21 cellular contexts compared by ENCODE assay signal in genomic region chr13:85093808-85094207, GRCh38.
DNase-seq lines count a peak whose midpoint lies in the region; ATAC-seq and TF ChIP-seq lines count a peak whose summit lies in the region.
"Had no signal": no experiment of that assay in that cellular context is flagged by ENCODE, and none has a peak within 500 bp of the region (broad histone marks: within the 10 kb centered on the region; RNA-seq: fewer than 3 reads in every experiment).

No MANE protein-coding gene starts in this region.

- H3K4me3 ChIP-seq in breast epithelium (no peak overlapping the region), left ventricle myocardium inferior (no peak overlapping the region), testis (no peak overlapping the region)
- H3K4me3 ChIP-seq: left lung, SJSA1 had no signal

- POLR2A ChIA-PET in MCF 10A (lab: Yijun Ruan, JAX): interaction anchor here (1.1 kb wide), 1 partner anchor 9 kb away, joined by 4 read pairs; no protein-coding TSS in a partner anchor

- peak; percentile 94 for DNase-seq in MCF 10A (ENCODE audit: unreplicated experiment)
- DNase-seq in breast epithelium (ENCODE audit: low spot score in 2 of 2): no peak
- peak; percentile 9 for DNase-seq in astrocyte of the hippocampus (ENCODE audit: low read depth, low spot score)
- peak; percentile 16 for DNase-seq in left ventricle myocardium inferior
- DNase-seq in testis: peak; percentile 86
- no peak for DNase-seq in natural killer cell treated with Interleukin-12 subunit alpha and Interleukin-12 subunit beta and Interleukin-15 and Interleukin-18, amount 100 ng/mL, for 72 hours (ENCODE audit: low spot score)
- no peak for DNase-seq in activated gamma-delta T cell treated with Interleukin-2 at 50 U/mL for 16 hours
- DNase-seq: activated CD4-positive, alpha-beta T cell treated with anti-CD3 and anti-CD28 coated beads, Interleukin-2, amount 10 ng/mL, durations not matched to agents 24 days and 14 days; activated T-cell treated with anti-CD3 and anti-CD28 coated beads for 4 hours; CD4-positive, alpha-beta T cell; cerebellar nuclear complex; DND-41; hippocampal formation; left lung; NCI-H1092; NCI-H2171; stimulated activated naive B cell treated with anti-CD40 and anti-IgM and Interleukin-4, amounts not matched to agents 10 μg/mL and 1 μg/mL and 100 μg/mL, for 72 hours; T-helper 9 cell had no signal

- H3K36me3 ChIP-seq in breast epithelium (no peaks in the 10 kb centered on the region), left ventricle myocardium inferior (no peaks in the 10 kb centered on the region), testis (ENCODE audit: low read depth, missing control alignments) (no peaks in the 10 kb centered on the region)
- H3K36me3 ChIP-seq: left lung, SJSA1 had no signal

- H3K27ac Mint-ChIP-seq in MCF 10A (ENCODE audit: low read depth, unreplicated experiment): peak overlapping the region; percentile 91
- H3K27ac Mint-ChIP-seq in natural killer cell treated with Interleukin-12 subunit alpha and Interleukin-12 subunit beta and Interleukin-15 and Interleukin-18, amount 100 ng/mL, for 72 hours: no peak overlapping the region
- H3K27ac Mint-ChIP-seq: activated CD4-positive, alpha-beta T cell treated with anti-CD3 and anti-CD28 coated beads, Interleukin-2, amount 10 ng/mL, durations not matched to agents 24 days and 14 days; activated naive CD4-positive, alpha-beta T cell treated with anti-CD3 and anti-CD28 coated beads, Interleukin-2, amount 50 U/mL, for 24 hours; CD4-positive, alpha-beta T cell; stimulated activated naive B cell treated with anti-CD40 and anti-IgM and Interleukin-4, amounts not matched to agents 10 μg/mL and 1 μg/mL and 100 μg/mL, for 72 hours had no signal

- H3K36me3 Mint-ChIP-seq in MCF 10A (ENCODE audit: insufficient read depth, unreplicated experiment): no peaks in the 10 kb centered on the region
- H3K36me3 Mint-ChIP-seq in natural killer cell treated with Interleukin-12 subunit alpha and Interleukin-12 subunit beta and Interleukin-15 and Interleukin-18, amount 100 ng/mL, for 72 hours: peaks cover 11% of the 10 kb centered on the region
- H3K36me3 Mint-ChIP-seq: activated naive CD4-positive, alpha-beta T cell treated with anti-CD3 and anti-CD28 coated beads, Interleukin-2, amount 50 U/mL, for 24 hours; stimulated activated naive B cell treated with anti-CD40 and anti-IgM and Interleukin-4, amounts not matched to agents 10 μg/mL and 1 μg/mL and 100 μg/mL, for 72 hours had no signal

- no peak for ATAC-seq in natural killer cell treated with Interleukin-12 subunit alpha and Interleukin-12 subunit beta and Interleukin-15 and Interleukin-18, amount 100 ng/mL, for 72 hours
- no peak for ATAC-seq in HG02571 (IDR thresholded peaks at IDR 0.05; ENCODE audit: unreplicated experiment)
- ATAC-seq: left lung; stimulated activated naive B cell treated with anti-CD40 and anti-IgM and Interleukin-4, amounts not matched to agents 10 μg/mL and 1 μg/mL and 100 μg/mL, for 72 hours had no signal

- H3K4me3 Mint-ChIP-seq in MCF 10A (ENCODE audit: unreplicated experiment): peak overlapping the region; percentile 56
- no peak overlapping the region for H3K4me3 Mint-ChIP-seq in natural killer cell treated with Interleukin-12 subunit alpha and Interleukin-12 subunit beta and Interleukin-15 and Interleukin-18, amount 100 ng/mL, for 72 hours
- H3K4me3 Mint-ChIP-seq: activated CD4-positive, alpha-beta T cell treated with anti-CD3 and anti-CD28 coated beads, Interleukin-2, amount 10 ng/mL, durations not matched to agents 24 days and 14 days; activated naive CD4-positive, alpha-beta T cell treated with anti-CD3 and anti-CD28 coated beads, Interleukin-2, amount 50 U/mL, for 24 hours; CD4-positive, alpha-beta T cell; stimulated activated naive B cell treated with anti-CD40 and anti-IgM and Interleukin-4, amounts not matched to agents 10 μg/mL and 1 μg/mL and 100 μg/mL, for 72 hours had no signal

- no peak for TF ChIP-seq POLR2A in breast epithelium (IDR thresholded peaks at IDR 0.05)
- no peak for TF ChIP-seq POLR2A in testis (IDR thresholded peaks at IDR 0.05)

- intact Hi-C loops in MCF 10A (cut with micrococcal nuclease) (no loop called here), breast epithelium (cut with DNase I; ENCODE audit: low total_unique reads) (no loop called here), left ventricle myocardium inferior (cut with micrococcal nuclease) (no loop called here), testis (cut with DNase I; ENCODE audit: low total_unique reads) (no loop called here)

- CTCF ChIA-PET in MCF 10A (lab: Yijun Ruan, JAX): no interaction called here

- peaks cover 23% of the 10 kb centered on the region for H3K4me1 Mint-ChIP-seq in MCF 10A (ENCODE audit: insufficient read depth, unreplicated experiment)
- H3K4me1 Mint-ChIP-seq in natural killer cell treated with Interleukin-12 subunit alpha and Interleukin-12 subunit beta and Interleukin-15 and Interleukin-18, amount 100 ng/mL, for 72 hours (ENCODE audit: low read depth in 2 of 2): no peaks in the 10 kb centered on the region
- H3K4me1 Mint-ChIP-seq: activated CD4-positive, alpha-beta T cell treated with anti-CD3 and anti-CD28 coated beads, Interleukin-2, amount 10 ng/mL, durations not matched to agents 24 days and 14 days; activated naive CD4-positive, alpha-beta T cell treated with anti-CD3 and anti-CD28 coated beads, Interleukin-2, amount 50 U/mL, for 24 hours; stimulated activated naive B cell treated with anti-CD40 and anti-IgM and Interleukin-4, amounts not matched to agents 10 μg/mL and 1 μg/mL and 100 μg/mL, for 72 hours had no signal

- H3K4me1 ChIP-seq in breast epithelium: no peaks in the 10 kb centered on the region
- no peaks in the 10 kb centered on the region for H3K4me1 ChIP-seq in left ventricle myocardium inferior
- peaks cover 3% of the 10 kb centered on the region for H3K4me1 ChIP-seq in testis
- H3K4me1 ChIP-seq: left lung, SJSA1 had no signal

- WGBS in testis, 2 donors: 63 to 65% methylated on average over 5 of the region's 5 CpGs

- no TSS peak for BruUV-seq in MCF 10A (replicated peaks; lab: Mats Ljungman, UMichigan)

- H3K27ac ChIP-seq in breast epithelium (no peak overlapping the region), left ventricle myocardium inferior (replicated peaks) (no peak overlapping the region), testis (peak overlapping the region in 1 of 2 donors; percentile 75)
- H3K27ac ChIP-seq: left lung, SJSA1 had no signal

- H3K9me3 ChIP-seq in breast epithelium: no peaks in the 10 kb centered on the region
- peaks cover 9% of the 10 kb centered on the region for H3K9me3 ChIP-seq in left ventricle myocardium inferior (replicated peaks)
- no peaks in the 10 kb centered on the region for H3K9me3 ChIP-seq in testis
- H3K9me3 ChIP-seq: SJSA1 had no signal

- H3K27me3 ChIP-seq in breast epithelium (no peaks in the 10 kb centered on the region), left ventricle myocardium inferior (ENCODE audit: low read depth) (no peaks in the 10 kb centered on the region), testis (no peaks in the 10 kb centered on the region)
- H3K27me3 ChIP-seq: left lung, SJSA1 had no signal

- H3K9me3 Mint-ChIP-seq in MCF 10A (ENCODE audit: unreplicated experiment): peaks cover 8% of the 10 kb centered on the region
- peaks cover 13% of the 10 kb centered on the region for H3K9me3 Mint-ChIP-seq in natural killer cell treated with Interleukin-12 subunit alpha and Interleukin-12 subunit beta and Interleukin-15 and Interleukin-18, amount 100 ng/mL, for 72 hours
- H3K9me3 Mint-ChIP-seq: activated CD4-positive, alpha-beta T cell treated with anti-CD3 and anti-CD28 coated beads, Interleukin-2, amount 10 ng/mL, durations not matched to agents 24 days and 14 days; activated naive CD4-positive, alpha-beta T cell treated with anti-CD3 and anti-CD28 coated beads, Interleukin-2, amount 50 U/mL, for 24 hours had no signal

- TF ChIP-seq CTCF in MCF 10A (IDR thresholded peaks at IDR 0.05; ENCODE audit: unreplicated experiment) (no peak), breast epithelium (IDR thresholded peaks at IDR 0.05) (no peak), left ventricle myocardium inferior (IDR thresholded peaks at IDR 0.05; ENCODE audit: borderline replicate concordance) (no peak), testis (IDR thresholded peaks at IDR 0.05) (no peak)

- H3K27me3 Mint-ChIP-seq in MCF 10A (ENCODE audit: insufficient read depth, unreplicated experiment): no peaks in the 10 kb centered on the region
- no peaks in the 10 kb centered on the region for H3K27me3 Mint-ChIP-seq in natural killer cell treated with Interleukin-12 subunit alpha and Interleukin-12 subunit beta and Interleukin-15 and Interleukin-18, amount 100 ng/mL, for 72 hours
- H3K27me3 Mint-ChIP-seq: activated CD4-positive, alpha-beta T cell treated with anti-CD3 and anti-CD28 coated beads, Interleukin-2, amount 10 ng/mL, durations not matched to agents 24 days and 14 days; CD4-positive, alpha-beta T cell; stimulated activated naive B cell treated with anti-CD40 and anti-IgM and Interleukin-4, amounts not matched to agents 10 μg/mL and 1 μg/mL and 100 μg/mL, for 72 hours had no signal

Comparison
In these comparisons a context has a peak if more than half of its experiments do, and no peak if none do; other contexts are left out.
1. DNase-seq: peak in MCF 10A (single experiment), astrocyte of the hippocampus (single experiment), left ventricle myocardium inferior (single experiment) and testis (single experiment); none in breast epithelium (0 of 2), natural killer cell treated with Interleukin-12 subunit alpha and Interleukin-12 subunit beta and Interleukin-15 and Interleukin-18, amount 100 ng/mL, for 72 hours (single experiment) and activated gamma-delta T cell treated with Interleukin-2 at 50 U/mL for 16 hours (single experiment).